Comparison of ENCODE assay signal across 13 cellular contexts in the genomic region with DNA sequence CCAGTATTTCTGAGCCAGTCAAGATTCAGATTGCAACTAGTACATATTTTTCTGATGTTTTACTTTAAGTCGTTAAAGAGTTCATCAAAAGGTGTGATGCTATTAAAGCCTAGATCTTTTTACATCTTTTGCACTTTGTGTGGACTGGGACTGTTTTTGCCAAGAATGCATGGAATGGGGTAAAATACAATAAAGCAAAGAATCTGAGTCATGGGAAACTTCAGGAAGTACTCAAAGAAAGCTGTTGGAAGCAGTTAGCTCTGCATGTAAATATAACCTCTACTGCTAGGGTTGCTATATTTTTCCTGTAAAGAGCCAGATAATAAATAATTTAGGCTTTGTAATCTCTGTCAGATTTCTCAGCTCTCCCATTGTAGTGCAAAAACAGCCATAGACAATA. TPM values are rescaled to one million over a fixed set of nuclear protein-coding genes. Genes with fewer than 3 reads are reported as not detected.
DNase-seq lines count a peak whose midpoint lies in the region; ATAC-seq and TF ChIP-seq lines count a peak whose summit lies in the region.
"Had no signal": no experiment of that assay in that cellular context is flagged by ENCODE, and none has a peak within 500 bp of the region (broad histone marks: within the 10 kb centered on the region; RNA-seq: fewer than 3 reads in every experiment).

No MANE protein-coding gene starts in this region.

- H3K36me3 ChIP-seq in ACC112 (ENCODE audit: insufficient read depth, low read length) (peaks cover 8% of the 10 kb centered on the region; the same call in 1 of the 2 replicates), HUES6 (ENCODE audit: control insufficient read depth, insufficient read depth, low read length) (peaks cover 44% of the 10 kb centered on the region), upper lobe of right lung (peaks cover 58% of the 10 kb centered on the region)

- 0 out of 2 replicates have a peak overlapping the region, but pooled peaks have one; percentile 16 for H3K27ac ChIP-seq in ACC112 (ENCODE audit: low read depth, low read length)
- H3K27ac ChIP-seq in HUES6 (ENCODE audit: low read depth, low read length): peak overlapping the region; percentile 45
- no peak overlapping the region for H3K27ac ChIP-seq in upper lobe of right lung

- DNase-seq in astrocyte of the hippocampus (ENCODE audit: low read depth, low spot score): peak; percentile 77
- peak; percentile 24 for DNase-seq in kidney glomerular epithelial cell (lab: John Stamatoyannopoulos, UW)
- no peak for DNase-seq in upper lobe of right lung
- DNase-seq: activated CD4-positive, CD25-positive, alpha-beta regulatory T cell; activated CD8-positive, alpha-beta memory T cell treated with anti-CD3 and anti-CD28 coated beads, Interleukin-2, amount 50 U/mL, for 48 hours; activated naive CD8-positive, alpha-beta T cell treated with anti-CD3 and anti-CD28 coated beads for 36 hours; NCI-H1105 had no signal

- H2AFZ ChIP-seq in ACC112 (ENCODE audit: low read length, unreplicated experiment): no peak overlapping the region

- ATAC-seq in HG02884 (IDR thresholded peaks at IDR 0.05; ENCODE audit: unreplicated experiment): no peak
- no peak for ATAC-seq in upper lobe of right lung
- ATAC-seq in HG03025 (IDR thresholded peaks at IDR 0.05; ENCODE audit: low FRiP score, unreplicated experiment): no peak
- no peak for ATAC-seq in GM19395 (IDR thresholded peaks at IDR 0.05; ENCODE audit: unreplicated experiment)
- ATAC-seq: esophagus mucosa had no signal

- H3K27me3 ChIP-seq in ACC112 (ENCODE audit: insufficient read depth, low read length) (no peaks in the 10 kb centered on the region), HUES6 (ENCODE audit: control insufficient read depth, insufficient read depth, low read length) (no peaks in the 10 kb centered on the region), upper lobe of right lung (no peaks in the 10 kb centered on the region)

- H3K9ac ChIP-seq in HUES6 (ENCODE audit: low read length): no peak overlapping the region

- no peak for TF ChIP-seq CTCF in upper lobe of right lung (IDR thresholded peaks at IDR 0.05)

- no peak overlapping the region; the same call in 1 of the 2 replicates for H3K4me3 ChIP-seq in ACC112 (ENCODE audit: low read depth, low read length)
- no peak overlapping the region for H3K4me3 ChIP-seq in HUES6 (ENCODE audit: low read depth, low read length)
- H3K4me3 ChIP-seq in upper lobe of right lung: no peak overlapping the region

- H3K4me1 ChIP-seq in ACC112 (ENCODE audit: control insufficient read depth, insufficient read depth, low read length, unreplicated experiment) (peaks cover 31% of the 10 kb centered on the region), HUES6 (ENCODE audit: control insufficient read depth, insufficient read depth, low read length) (peaks cover 8% of the 10 kb centered on the region), upper lobe of right lung (peaks cover 32% of the 10 kb centered on the region)

- peaks cover 33% of the 10 kb centered on the region for H3K79me2 ChIP-seq in ACC112 (ENCODE audit: control insufficient read depth, insufficient read depth, low read length, unreplicated experiment)

- H3K9me3 ChIP-seq in HUES6 (ENCODE audit: control insufficient read depth, insufficient read depth, low read depth, low read length): no peaks in the 10 kb centered on the region
- H3K9me3 ChIP-seq in upper lobe of right lung: no peaks in the 10 kb centered on the region

- intact Hi-C loops in upper lobe of right lung (cut with DNase I): no loop called here

RNA-seq across cellular contexts. Expression of a gene that starts 20.9 kb away (rescaled TPM):
- 125 TPM for total RNA-seq in upper lobe of right lung
